7 cellular contexts compared by ENCODE assay signal in the genomic region with DNA sequence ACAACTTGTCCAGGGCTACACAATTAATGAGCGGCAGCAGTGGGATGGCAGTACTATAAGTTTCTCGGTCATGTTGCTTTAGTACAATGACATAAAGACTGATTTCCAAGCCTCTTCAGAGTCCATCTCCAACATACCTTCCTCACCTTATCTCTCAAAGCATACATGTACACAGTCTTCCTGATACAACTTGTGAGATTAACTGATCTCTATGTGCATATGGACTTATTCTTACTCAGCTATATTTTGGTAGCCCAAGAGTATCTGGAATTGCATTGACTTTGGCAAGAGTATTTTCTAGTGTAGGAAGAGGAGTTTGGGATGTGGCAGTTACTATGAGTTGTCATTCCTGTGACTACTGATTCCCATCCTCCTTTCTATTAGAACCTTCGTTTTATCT.
"Had no signal": no experiment of that assay in that cellular context is flagged by ENCODE, and none has a peak within 500 bp of the region (broad histone marks: within the 10 kb centered on the region; RNA-seq: fewer than 3 reads in every experiment).

No MANE protein-coding gene starts in this region.

- ATAC-seq: HepG2 had no signal

- H3K27ac ChIP-seq: HL-60, KMS-11 had no signal

- DNase-seq: IMR-90, KBM-7, KG1 had no signal

- H3K4me2 ChIP-seq: KMS-11 had no signal

- FAIRE-seq: HepG2, HTR-8/SVneo had no signal

- H3K9ac ChIP-seq: KMS-11 had no signal
